In the genomic region with DNA sequence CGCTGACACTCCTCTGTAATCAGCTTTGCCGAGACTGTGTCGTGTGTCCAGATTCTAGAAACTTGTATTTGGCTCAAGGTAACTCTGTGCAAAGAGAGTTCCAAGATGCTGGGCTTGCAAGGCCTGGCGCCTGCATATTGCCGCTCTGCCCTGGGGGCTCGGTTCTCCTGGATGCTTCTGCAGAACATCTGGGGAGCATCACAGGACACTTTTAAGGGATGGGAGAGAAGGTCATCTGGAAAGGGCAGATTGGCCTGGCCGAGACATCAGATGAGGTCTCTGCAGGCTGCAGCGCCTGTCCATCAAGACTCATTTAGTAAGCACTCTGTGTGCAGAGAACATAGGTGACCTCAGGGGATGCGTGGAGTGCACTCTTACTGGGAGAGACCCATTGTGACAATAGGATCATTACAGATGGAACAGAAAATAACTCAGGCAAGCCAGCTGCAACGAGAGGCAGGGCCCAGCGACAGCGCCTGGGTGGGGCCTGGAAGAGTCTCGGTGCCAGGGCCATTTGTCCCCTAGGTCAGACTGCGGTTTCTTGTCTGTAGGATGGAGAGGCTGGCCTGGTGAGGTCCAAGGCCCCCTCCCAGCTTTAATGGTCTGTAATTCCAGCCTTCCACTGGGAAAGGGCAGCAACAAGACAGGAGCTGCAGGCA, we compare ENCODE assay signal across 15 cellular contexts.
"Had no signal": no experiment of that assay in that cellular context is flagged by ENCODE, and none has a peak within 500 bp of the region (broad histone marks: within the 10 kb centered on the region; RNA-seq: fewer than 3 reads in every experiment).

No MANE protein-coding gene starts in this region.

- DNase-seq: activated CD4-positive, alpha-beta memory T cell treated with anti-CD3 and anti-CD28 coated beads for 36 hours; activated CD4-positive, alpha-beta T cell treated with anti-CD3 and anti-CD28 coated beads for 1 hour; activated effector memory CD4-positive, alpha-beta T cell treated with anti-CD3 and anti-CD28 coated beads, Interleukin-2, amount 50 U/mL, for 16 hours; activated T-cell treated with anti-CD3 and anti-CD28 coated beads, Interleukin-2, amount 50 U/mL, for 4 hours; brain microvascular endothelial cell; cerebellar nuclear complex; dermis blood vessel endothelial cell; endodermal cell; left lung; mesendoderm; ovary had no signal

- H3K4me3 Mint-ChIP-seq: activated CD4-positive, alpha-beta memory T cell treated with anti-CD3 and anti-CD28 coated beads for 36 hours; activated T-cell treated with anti-CD3 and anti-CD28 coated beads, Interleukin-2, amount 50 U/mL, for 4 hours; endodermal cell; neural crest cell had no signal

- H3K36me3 ChIP-seq: brain microvascular endothelial cell, left lung, ovary, tibial nerve had no signal

- H3K4me2 ChIP-seq: smooth muscle cell had no signal

- H3K27me3 ChIP-seq: brain microvascular endothelial cell, left lung, ovary, tibial nerve had no signal

- H3K27me3 Mint-ChIP-seq: activated CD4-positive, alpha-beta memory T cell treated with anti-CD3 and anti-CD28 coated beads for 36 hours had no signal

- ATAC-seq: activated naive CD4-positive, alpha-beta T cell treated with anti-CD3 and anti-CD28 coated beads, Interleukin-2, amount 50 U/mL, for 72 hours; activated T-cell treated with anti-CD3 and anti-CD28 coated beads, Interleukin-2, amount 50 U/mL, for 4 hours; left lung had no signal

- H3K4me3 ChIP-seq: left lung, ovary, smooth muscle cell, tibial nerve had no signal

- H3K9me3 Mint-ChIP-seq: activated CD4-positive, alpha-beta memory T cell treated with anti-CD3 and anti-CD28 coated beads for 36 hours; endodermal cell had no signal

- H3K27ac ChIP-seq: brain microvascular endothelial cell, left lung, ovary, tibial nerve had no signal

- H3K36me3 Mint-ChIP-seq: activated CD4-positive, alpha-beta memory T cell treated with anti-CD3 and anti-CD28 coated beads for 36 hours; activated naive CD4-positive, alpha-beta T cell treated with anti-CD3 and anti-CD28 coated beads, Interleukin-2, amount 50 U/mL, for 72 hours had no signal

- H3K9me3 ChIP-seq: left lung, ovary, tibial nerve had no signal

- H3K27ac Mint-ChIP-seq: activated CD4-positive, alpha-beta memory T cell treated with anti-CD3 and anti-CD28 coated beads for 36 hours; activated naive CD4-positive, alpha-beta T cell treated with anti-CD3 and anti-CD28 coated beads, Interleukin-2, amount 50 U/mL, for 72 hours; endodermal cell had no signal
